14 cellular contexts compared by ENCODE assay signal in genomic region chr16:54986404-54986803, GRCh38. TPM values are rescaled to one million over a fixed set of nuclear protein-coding genes. Genes with fewer than 3 reads are reported as not detected.
"Had no signal": no experiment of that assay in that cellular context is flagged by ENCODE, and none has a peak within 500 bp of the region (broad histone marks: within the 10 kb centered on the region; RNA-seq: fewer than 3 reads in every experiment).

No MANE protein-coding gene starts in this region.

- H3K27ac Mint-ChIP-seq: activated T-helper 2 cell treated with anti-CD3 and anti-CD28 coated beads, Interferon-gamma antibody, Interleukin-2, Interleukin-4, amounts not matched to agents 10 μg/mL and 5 μg/mL and 100 μg/mL, durations not matched to agents 14 hours and 24 hours and 36 hours; nephron progenitor cell; stimulated activated effector memory CD8-positive, alpha-beta T cell treated with anti-CD3 and anti-CD28 coated beads, Interleukin-12 subunit alpha, Interleukin-12 subunit beta, amount 100 ng/mL, for 72 hours had no signal

- H3K36me3 Mint-ChIP-seq: stimulated activated effector memory CD8-positive, alpha-beta T cell treated with anti-CD3 and anti-CD28 coated beads, Interleukin-12 subunit alpha, Interleukin-12 subunit beta, amount 100 ng/mL, for 72 hours had no signal

- ATAC-seq: activated CD4-positive, CD25-positive, alpha-beta regulatory T cell treated with anti-CD3 and anti-CD28 coated beads, Interleukin-2, amount 50 U/mL, for 24 hours; stimulated activated effector memory CD8-positive, alpha-beta T cell treated with anti-CD3 and anti-CD28 coated beads, Interleukin-12 subunit alpha, Interleukin-12 subunit beta, amount 100 ng/mL, for 72 hours had no signal

- DNase-seq: activated CD4-positive, alpha-beta T cell treated with anti-CD3 and anti-CD28 coated beads, Interleukin-2, amount 50 U/mL, for 1 hour; activated naive CD4-positive, alpha-beta T cell treated with anti-CD3 and anti-CD28 coated beads, Interleukin-2, amount 50 U/mL, for 16 hours; activated T-cell treated with anti-CD3 and anti-CD28 coated beads for 4 hours; esophagus squamous epithelium; glutamatergic neuron; nephron progenitor cell; stimulated activated CD4-positive, alpha-beta T cell treated with anti-CD3 and anti-CD28 coated beads, Interleukin-12 subunit alpha, Interleukin-12 subunit beta, amount 100 ng/mL, for 4 hours; uterus had no signal

- H3K4me1 Mint-ChIP-seq: stimulated activated effector memory CD8-positive, alpha-beta T cell treated with anti-CD3 and anti-CD28 coated beads, Interleukin-12 subunit alpha, Interleukin-12 subunit beta, amount 100 ng/mL, for 72 hours had no signal

- H3K4me3 Mint-ChIP-seq: nephron progenitor cell; stimulated activated effector memory CD8-positive, alpha-beta T cell treated with anti-CD3 and anti-CD28 coated beads, Interleukin-12 subunit alpha, Interleukin-12 subunit beta, amount 100 ng/mL, for 72 hours had no signal

- H3K9me3 Mint-ChIP-seq: activated T-helper 2 cell treated with anti-CD3 and anti-CD28 coated beads, Interferon-gamma antibody, Interleukin-2, Interleukin-4, amounts not matched to agents 10 μg/mL and 5 μg/mL and 100 μg/mL, durations not matched to agents 14 hours and 24 hours and 36 hours; nephron progenitor cell; stimulated activated effector memory CD8-positive, alpha-beta T cell treated with anti-CD3 and anti-CD28 coated beads, Interleukin-12 subunit alpha, Interleukin-12 subunit beta, amount 100 ng/mL, for 72 hours had no signal

RNA-seq across cellular contexts. Expression of gene IRX5, which starts 55.7 kb away (rescaled TPM):
- total RNA-seq: fibroblast of villous mesenchyme, mesenteric fat pad, tibial nerve had no signal
